8 cellular contexts compared by ENCODE assay signal in genomic region chr2:74374509-74375205, GRCh38. TPM values are rescaled to one million over a fixed set of nuclear protein-coding genes. Genes with fewer than 3 reads are reported as not detected.
DNase-seq lines count a peak whose midpoint lies in the region; ATAC-seq and TF ChIP-seq lines count a peak whose summit lies in the region.

No MANE protein-coding gene starts in this region.

- H3K36me3 Mint-ChIP-seq in nephron progenitor cell (ENCODE audit: low read depth) = peaks cover 34% of the 10 kb centered on the region

- H3K9me3 Mint-ChIP-seq in nephron progenitor cell = no peaks in the 10 kb centered on the region

- H4K20me1 ChIP-seq in DND-41 (ENCODE audit: insufficient read depth, low read length) (peaks cover 32% of the 10 kb centered on the region), PC-3 (ENCODE audit: low read length) (no peaks in the 10 kb centered on the region)

- ATAC-seq in DND-41 (ENCODE audit: insufficient read depth, low read depth) (peak; percentile 34; the same call in 2 of the 3 replicates), HG03442 (IDR thresholded peaks at IDR 0.05; ENCODE audit: unreplicated experiment) (no peak), PC-3 (no peak)

- intact Hi-C loops in PC-3 (cut with micrococcal nuclease) = no loop called here

- H3K4me3 ChIP-seq in DND-41 (ENCODE audit: low read depth in 1 of 2, low read length in 2 of 2) (no peak overlapping the region), fibroblast of pulmonary artery (replicated peaks; ENCODE audit: low read depth, low read length) (peak overlapping the region; percentile 22), PC-3 (ENCODE audit: low read length) (no peak overlapping the region)

- H3K27ac ChIP-seq in DND-41 (ENCODE audit: low read length) = no peak overlapping the region
- H3K27ac ChIP-seq in PC-3 (ENCODE audit: low read length) = no peak overlapping the region

- peak overlapping the region; percentile 89 for H3K4me3 Mint-ChIP-seq in nephron progenitor cell

- POLR2A ChIA-PET in PC-3 (lab: Charles Lee; ENCODE audit: unreplicated experiment) = no interaction called here

- H3K9ac ChIP-seq in DND-41 (ENCODE audit: low read depth, low read length) (no peak overlapping the region), PC-3 (ENCODE audit: low read length) (no peak overlapping the region)

- H3K4me2 ChIP-seq in DND-41 (ENCODE audit: insufficient read depth, low read length) (no peak overlapping the region), PC-3 (ENCODE audit: low read length) (no peak overlapping the region)

- H3K9me2 ChIP-seq in PC-3 (replicated peaks; ENCODE audit: low read length) = no peaks in the 10 kb centered on the region

- no TSS peak for BruUV-seq in PC-3 (replicated peaks; lab: Mats Ljungman, UMichigan)

- H3F3A ChIP-seq in PC-3 (ENCODE audit: low read length, unreplicated experiment) = no peaks in the 10 kb centered on the region

- CTCF ChIA-PET in PC-3 (lab: Charles Lee) = no interaction called here

- H3K27me3 Mint-ChIP-seq in nephron progenitor cell (ENCODE audit: low read depth, poor library complexity) = no peaks in the 10 kb centered on the region

- H3K27ac Mint-ChIP-seq in nephron progenitor cell = peak overlapping the region; percentile 80

- no peaks in the 10 kb centered on the region; the same call in none of the 2 replicates for H3K4me1 ChIP-seq in DND-41 (ENCODE audit: insufficient read depth, low read length)
- H3K4me1 ChIP-seq in PC-3 (ENCODE audit: insufficient read depth, low read length) = no peaks in the 10 kb centered on the region

- H3K36me3 ChIP-seq in DND-41 (ENCODE audit: insufficient read depth, low read length) (peaks cover 57% of the 10 kb centered on the region), PC-3 (ENCODE audit: low read depth, low read length) (peaks cover 16% of the 10 kb centered on the region)

- H3K27me3 ChIP-seq in DND-41 (ENCODE audit: insufficient read depth, low read length, poor library complexity) = no peaks in the 10 kb centered on the region
- no peaks in the 10 kb centered on the region for H3K27me3 ChIP-seq in PC-3 (ENCODE audit: low read length)

- H3K4me1 Mint-ChIP-seq in nephron progenitor cell = peaks cover 56% of the 10 kb centered on the region

- TF ChIP-seq CTCF in DND-41 (IDR thresholded peaks at IDR 0.05; ENCODE audit: borderline replicate concordance, extremely low read depth, low read length, poor library complexity, severe bottlenecking) (no peak), fibroblast of pulmonary artery (IDR thresholded peaks at IDR 0.05; ENCODE audit: low read length, missing control alignments) (no peak), nephron progenitor cell (IDR thresholded peaks at IDR 0.05) (no peak), PC-3 (conservative IDR thresholded peaks at IDR 0.05; ENCODE audit: low read depth, low read length) (no peak)

- H2AFZ ChIP-seq in DND-41 (ENCODE audit: low read depth, low read length) = no peak overlapping the region
- H2AFZ ChIP-seq in PC-3 (ENCODE audit: low read length) = no peak overlapping the region

- DNase-seq in DND-41 (no peak), NCI-H748 treated with DMSO at 0.1 percent for 48 hours (lab: John Stamatoyannopoulos, UW) (peak; percentile 63), fibroblast of pulmonary artery (ENCODE audit: low read depth) (peak; percentile 73), nephron progenitor cell (peak; percentile 80), PC-3 (no peak), GF-D8 (lab: John Stamatoyannopoulos, UW) (no peak), SIG-M5 (lab: John Stamatoyannopoulos, UW) (no peak)

- H3K79me2 ChIP-seq in DND-41 (ENCODE audit: insufficient read depth, low read length) (peaks cover 16% of the 10 kb centered on the region), PC-3 (ENCODE audit: low read length) (0 out of 2 replicates have a peak, but pooled peaks cover under 1% of the 10 kb centered on the region)

- H3K9me3 ChIP-seq in DND-41 (ENCODE audit: insufficient read depth, low read length, severe bottlenecking) (no peaks in the 10 kb centered on the region), PC-3 (ENCODE audit: low read length) (no peaks in the 10 kb centered on the region)

RNA-seq across cellular contexts. Expression of gene DCTN1, which starts 5.5 kb away (rescaled TPM):
- total RNA-seq in PC-3 (2014; rRNA removed) = 67.8 and 91.0 TPM in 2 replicates

RNA-seq across cellular contexts. Expression of gene SLC4A5, which starts 31.4 kb away (rescaled TPM):
- total RNA-seq in PC-3 (2014; rRNA removed) = 0.40 and 2.4 TPM in 2 replicates

RNA-seq across cellular contexts. Expression of gene C2orf81, which starts 46.8 kb away (rescaled TPM):
- 1.6 and 2.4 TPM in 2 replicates for total RNA-seq in PC-3 (2014; rRNA removed)

RNA-seq across cellular contexts. Expression of gene WDR54, which starts 46.9 kb away (rescaled TPM):
- total RNA-seq in PC-3 (2014; rRNA removed) = 38.8 and 41.0 TPM in 2 replicates

Comparison
In these comparisons a context has a peak if more than half of its experiments do, and no peak if none do; other contexts are left out.
1. DNase-seq: peak in NCI-H748 treated with DMSO at 0.1 percent for 48 hours (single experiment), fibroblast of pulmonary artery (single experiment) and nephron progenitor cell (single experiment); none in DND-41 (single experiment), PC-3 (single experiment), GF-D8 (single experiment) and SIG-M5 (single experiment).